In the genomic region with DNA sequence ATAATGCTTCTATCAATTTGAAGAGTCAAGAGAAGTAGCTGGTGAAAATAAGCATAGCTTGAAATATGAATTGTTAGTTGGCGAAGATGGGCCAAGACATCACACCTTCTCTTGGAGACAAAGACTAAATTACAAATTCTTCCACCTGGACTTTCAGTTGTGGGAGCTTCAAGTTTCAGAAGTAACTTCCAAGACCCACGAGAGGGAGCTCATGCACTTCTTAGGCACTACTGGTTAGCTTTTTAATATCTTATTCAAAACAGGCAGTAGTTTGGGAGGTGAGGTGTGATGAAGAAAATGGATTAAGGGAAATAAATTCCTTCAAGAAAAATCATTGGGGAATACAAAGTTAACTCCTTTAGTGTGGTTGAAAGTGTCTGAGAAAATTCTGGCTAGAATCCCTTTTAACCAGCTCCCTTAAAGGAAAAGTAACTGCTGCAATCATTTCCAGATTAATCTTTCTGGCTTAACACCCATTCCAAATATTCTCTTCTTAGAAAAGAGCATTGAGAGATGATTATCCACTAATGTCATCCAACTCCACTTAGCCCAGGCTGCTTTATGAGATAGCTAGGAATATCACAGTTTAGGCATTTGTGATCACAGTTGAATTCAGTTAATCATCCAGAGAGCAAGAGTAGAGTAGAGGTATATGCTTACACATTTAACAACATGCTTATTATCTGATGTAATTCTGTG, we compare ENCODE assay signal across 1 cellular context.
TF ChIP-seq lines count a peak whose summit lies in the region.

No MANE protein-coding gene starts in this region.

TF ChIP-seq in liver, 16 proteins besides CTCF, POLR2A, EP300 and RAD21 (continued from another document):
- TF ChIP-seq, protein P1, sequence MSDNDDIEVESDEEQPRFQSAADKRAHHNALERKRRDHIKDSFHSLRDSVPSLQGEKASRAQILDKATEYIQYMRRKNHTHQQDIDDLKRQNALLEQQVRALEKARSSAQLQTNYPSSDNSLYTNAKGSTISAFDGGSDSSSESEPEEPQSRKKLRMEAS (IDR thresholded peaks at IDR 0.05), result no peak
- TF ChIP-seq JUND (IDR thresholded peaks at IDR 0.05), result no peak
